In the genomic region with DNA sequence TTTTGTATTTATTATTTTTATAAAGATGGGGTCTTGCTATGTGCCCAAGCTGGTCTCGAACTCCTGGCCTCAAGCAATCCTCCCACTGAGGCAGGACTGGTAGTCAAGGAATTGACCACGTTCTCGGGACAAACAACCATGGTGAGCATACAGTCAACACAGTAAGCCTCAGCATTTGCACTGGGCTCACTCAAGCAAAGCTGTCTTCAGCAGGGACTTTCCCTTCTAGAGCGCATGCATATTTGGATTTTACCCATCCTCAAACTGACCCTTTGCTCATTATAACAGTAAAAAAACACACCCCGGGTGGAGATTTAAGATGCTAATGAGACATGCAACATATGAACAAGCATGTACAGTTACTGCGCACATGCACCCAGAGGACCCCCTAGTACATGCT, we compare ENCODE assay signal across 11 cellular contexts. TPM values are rescaled to one million over a fixed set of nuclear protein-coding genes. Genes with fewer than 3 reads are reported as not detected.
DNase-seq lines count a peak whose midpoint lies in the region; ATAC-seq and TF ChIP-seq lines count a peak whose summit lies in the region.
"Had no signal": no experiment of that assay in that cellular context is flagged by ENCODE, and none has a peak within 500 bp of the region (broad histone marks: within the 10 kb centered on the region; RNA-seq: fewer than 3 reads in every experiment).

No MANE protein-coding gene starts in this region.

- DNase-seq in OCI-LY7 (ENCODE audit: low spot score) (no peak), middle frontal gyrus (ENCODE audit: extremely low spot score, low spot score) (no peak), NCI-H1436 treated with DMSO at 0.1 percent for 48 hours (lab: John Stamatoyannopoulos, UW) (no peak)
- DNase-seq in central memory CD4-positive, alpha-beta T cell, result no peak
- DNase-seq: MG63, NCI-H2171, pancreas, substantia nigra had no signal

- peak; percentile 96 for ATAC-seq in GM19023 (IDR thresholded peaks at IDR 0.05; ENCODE audit: unreplicated experiment)
- ATAC-seq in GM21825 (IDR thresholded peaks at IDR 0.05; ENCODE audit: unreplicated experiment), result peak; percentile 87
- peak; percentile 66 for ATAC-seq in HG03354 (IDR thresholded peaks at IDR 0.05; ENCODE audit: poor library complexity, severe bottlenecking, unreplicated experiment)
- ATAC-seq: pancreas had no signal

- no peak overlapping the region for H2AFZ ChIP-seq in OCI-LY7 (ENCODE audit: low read length)

- TF ChIP-seq CTCF in OCI-LY7 (conservative IDR thresholded peaks at IDR 0.05; ENCODE audit: low read length), result no peak

- H3K36me3 ChIP-seq in OCI-LY7 (ENCODE audit: insufficient read depth, low read length), result no peaks in the 10 kb centered on the region
- H3K36me3 ChIP-seq: MG63, pancreas had no signal

- intact Hi-C loops in OCI-LY7 (cut with micrococcal nuclease; ENCODE audit: unreplicated experiment), result no loop called here

- no peaks in the 10 kb centered on the region for H3K79me2 ChIP-seq in OCI-LY7 (ENCODE audit: insufficient read depth, low read depth, low read length)

- POLR2A ChIA-PET in OCI-LY7 (lab: Charles Lee), result no interaction called here

- no peaks in the 10 kb centered on the region for H3K9me2 ChIP-seq in OCI-LY7 (ENCODE audit: insufficient read depth, low read length)

- no peaks in the 10 kb centered on the region for H3K9me3 ChIP-seq in OCI-LY7 (ENCODE audit: low read length)
- H3K9me3 ChIP-seq: MG63, pancreas had no signal

- no peaks in the 10 kb centered on the region for H3K4me1 ChIP-seq in OCI-LY7 (ENCODE audit: insufficient read depth, low read length, poor library complexity, severe bottlenecking)
- H3K4me1 ChIP-seq: pancreas had no signal

- no peak overlapping the region for H3K4me3 ChIP-seq in OCI-LY7 (ENCODE audit: low read depth, low read length, poor library complexity, severe bottlenecking)
- H3K4me3 ChIP-seq: MG63, pancreas had no signal

- CTCF ChIA-PET in OCI-LY7 (lab: Charles Lee; ENCODE audit: unreplicated experiment), result no interaction called here

- H3K4me2 ChIP-seq in OCI-LY7 (ENCODE audit: low read length), result no peak overlapping the region

- no peaks in the 10 kb centered on the region for H4K20me1 ChIP-seq in OCI-LY7 (ENCODE audit: insufficient read depth, low read length)

- no peak overlapping the region for H3K27ac ChIP-seq in OCI-LY7 (ENCODE audit: low read depth, low read length, poor library complexity, severe bottlenecking)
- H3K27ac ChIP-seq: pancreas had no signal

- no TSS peak for BruUV-seq in OCI-LY7 (replicated peaks; lab: Mats Ljungman, UMichigan)

RNA-seq across cellular contexts. Expression of a gene that starts 41.4 kb away (rescaled TPM):
- 20.5 and 21.6 TPM in 2 replicates for total RNA-seq in OCI-LY7 (2014; rRNA removed; shearing (Covaris generic))
- total RNA-seq in OCI-LY7 (2022), result 31.4 and 33.5 TPM in 2 replicates

RNA-seq across cellular contexts. Expression of a gene that starts 41.6 kb away (rescaled TPM):
- 56.3 and 97.9 TPM in 2 replicates for total RNA-seq in OCI-LY7 (2014; rRNA removed; shearing (Covaris generic))
- 92.8 and 98.3 TPM in 2 replicates for total RNA-seq in OCI-LY7 (2022)
